In the genomic region with DNA sequence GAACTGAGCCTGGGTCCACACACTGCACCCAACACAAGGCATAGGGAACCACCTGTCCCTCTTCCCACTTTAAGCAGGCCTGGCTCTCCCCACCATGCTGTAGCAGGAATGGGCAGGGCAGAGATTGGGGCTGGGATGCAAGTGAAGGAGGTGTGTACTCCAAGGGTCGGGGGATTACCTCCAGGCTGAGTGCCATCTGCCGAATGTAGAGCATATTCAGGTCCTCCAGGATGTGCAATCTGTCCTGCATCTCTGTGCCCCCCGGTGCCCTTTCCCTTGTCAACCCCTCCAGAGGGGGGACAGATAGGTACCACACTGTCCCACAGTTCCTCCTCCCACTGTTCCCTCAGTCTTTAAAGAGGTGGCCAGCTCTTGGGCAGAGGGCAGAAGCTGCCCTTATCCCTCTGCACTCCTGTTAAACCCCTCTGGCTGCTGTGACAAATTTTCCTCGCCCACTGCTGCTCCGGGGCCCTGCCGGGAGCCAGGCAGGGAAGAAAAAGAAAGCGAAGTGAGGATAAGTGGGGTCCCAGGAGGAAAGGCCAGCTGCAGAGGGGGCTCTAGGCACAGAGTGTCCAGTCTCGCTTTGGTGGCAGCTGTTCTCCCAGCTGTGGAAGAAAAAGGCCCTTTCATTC, we compare ENCODE assay signal across 9 cellular contexts. TPM values are rescaled to one million over a fixed set of nuclear protein-coding genes. Genes with fewer than 3 reads are reported as not detected.
A peak's percentile ranks its signal among the peaks of the same experiment; 100 is the strongest.
DNase-seq lines count a peak whose midpoint lies in the region; ATAC-seq, FAIRE-seq and TF ChIP-seq lines count a peak whose summit lies in the region.
"Had no signal": no experiment of that assay in that cellular context is flagged by ENCODE, and none has a peak within 500 bp of the region (broad histone marks: within the 10 kb centered on the region; RNA-seq: fewer than 3 reads in every experiment).

No MANE protein-coding gene starts in this region.

- H3K9me3 Mint-ChIP-seq in naive B cell, result no peaks in the 10 kb centered on the region

- H4K91ac ChIP-seq in H1 (replicated peaks; ENCODE audit: insufficient read length, low read length), result no peak overlapping the region

- no peak overlapping the region for H2BK20ac ChIP-seq in H1 (ENCODE audit: low read length)

- CTCF ChIA-PET in A549 (lab: Yijun Ruan, JAX), result interaction anchor here (0.8 to 2.6 kb wide), 15 partner anchors 8 to 190 kb away, joined by 3 to 9 read pairs (median 4); a partner anchor contains a TSS
- CTCF ChIA-PET in H1 (lab: Charles Lee; ENCODE audit: partially characterized antibody), result interaction anchor here (0.8 to 3.1 kb wide), 12 partner anchors 8 to 135 kb away, joined by 3 to 16 read pairs (median 4); a partner anchor contains a TSS

- H2BK15ac ChIP-seq in H1 (ENCODE audit: low read length), result no peak overlapping the region

- H3K4me3 ChIP-seq in A549 (peak overlapping the region; percentile 53), MM.1S (ENCODE audit: low read length) (peak overlapping the region; percentile 58; the same call in 1 of the 2 replicates), H1 (ENCODE audit: extremely low read depth in 1 of 4, insufficient read depth in 2 of 4, low read depth in 3 of 4, low read length in 4 of 4) (peak overlapping the region; percentile 69 to 90 (median 80); a peak in 7 of 8 replicates)

- H2AFZ ChIP-seq in MM.1S (ENCODE audit: low read length), result peak overlapping the region; percentile 98
- H2AFZ ChIP-seq in H1 (ENCODE audit: low read length), result no peak overlapping the region

- DNase-seq in A549 (ENCODE audit: low read depth in 1 of 2, low spot score in 1 of 2), result no peak
- no peak for DNase-seq in MM.1S
- DNase-seq in H1 (ENCODE audit: low read depth in 1 of 2, low spot score in 2 of 2), result no peak
- DNase-seq in naive B cell, result no peak
- DNase-seq in DMS53 (lab: John Stamatoyannopoulos, UW), result no peak
- no peak for DNase-seq in DMS79 (lab: John Stamatoyannopoulos, UW)
- DNase-seq in glomerular visceral epithelial cell (ENCODE audit: extremely low spot score), result no peak
- no peak for DNase-seq in Ammon's horn (ENCODE audit: low spot score)
- DNase-seq: cortex of kidney had no signal

- H3K23ac ChIP-seq in H1 (ENCODE audit: insufficient read length), result no peak overlapping the region

- POLR2A ChIA-PET in A549 (lab: Yijun Ruan, JAX), result interaction anchor here (1.3 to 2.5 kb wide), 7 partner anchors 9 to 93 kb away, joined by 3 to 23 read pairs (median 9); a partner anchor contains a TSS
- POLR2A ChIA-PET in H1 (lab: Charles Lee; ENCODE audit: partially characterized antibody), result interaction anchor here (0.7 to 3.9 kb wide), 12 partner anchors 8 to 74 kb away, joined by 3 to 66 read pairs (median 14); a partner anchor contains a TSS

- H3K27ac ChIP-seq in A549, result peak overlapping the region; percentile 86 to 89
- no peak overlapping the region for H3K27ac ChIP-seq in MM.1S (ENCODE audit: low read length)
- H3K27ac ChIP-seq in H1 (ENCODE audit: low read depth, low read length), result no peak overlapping the region

- TF ChIP-seq POLR2A in A549 (IDR thresholded peaks at IDR 0.05; ENCODE audit: low read length) (no peak), H1 (IDR thresholded peaks at IDR 0.05; ENCODE audit: control extremely low read depth in 1 of 2, low read depth in 2 of 2, low read length in 2 of 2) (no peak)

- H3K36me3 Mint-ChIP-seq in naive B cell, result no peaks in the 10 kb centered on the region

- H3K4ac ChIP-seq in H1 (replicated peaks; ENCODE audit: insufficient read length, low read depth, low read length), result no peak overlapping the region

- no peak overlapping the region for H3K14ac ChIP-seq in H1 (ENCODE audit: insufficient read length)

- H4K20me1 ChIP-seq in MM.1S (ENCODE audit: insufficient read depth, low read length), result no peaks in the 10 kb centered on the region
- H4K20me1 ChIP-seq in H1 (replicated peaks in 1 of 2; ENCODE audit: control insufficient read depth in 1 of 2, insufficient read depth in 2 of 2, low read length in 2 of 2), result peaks cover 6 to 14% of the 10 kb centered on the region in 2 experiments

- no peaks in the 10 kb centered on the region for H3K79me2 ChIP-seq in MM.1S (ENCODE audit: low read length)
- peaks cover 4 to 44% of the 10 kb centered on the region in 2 experiments; a peak in 2 of 4 replicates for H3K79me2 ChIP-seq in H1 (ENCODE audit: control insufficient read depth in 1 of 2, insufficient read depth in 2 of 2, low read length in 2 of 2)

- no peak overlapping the region for H4K5ac ChIP-seq in H1 (ENCODE audit: insufficient read length, low read depth, low read length)

- H3K18ac ChIP-seq in H1 (ENCODE audit: extremely low read depth, low read length), result no peak overlapping the region

- 79% methylated on average over 8 of the region's 8 CpGs for WGBS in A549 (ENCODE audit: missing lambda C conversion rate)
- WGBS in H1 (ENCODE audit: extremely low coverage in 1 of 2, insufficient coverage in 1 of 2, insufficient read length in 1 of 2, insufficient replicate concordance in 2 of 2, low coverage in 1 of 2, low lambda C conversion rate in 2 of 2, missing lambda C conversion rate in 1 of 2), 2 experiments, result 85% methylated on average over 6 of the region's 8 CpGs; no CpG with 5 or more reads in 1 of the 2 experiments

- H3K4me1 Mint-ChIP-seq in naive B cell, result peaks cover 24 to 43% (median 40%) of the 10 kb centered on the region in 3 donors

- H3K4me1 ChIP-seq in A549, result peaks cover 30% of the 10 kb centered on the region
- peaks cover 5% of the 10 kb centered on the region for H3K4me1 ChIP-seq in MM.1S (ENCODE audit: low read length)
- peaks cover 4 to 24% (median 17%) of the 10 kb centered on the region in 4 experiments; a peak in 6 of 7 replicates for H3K4me1 ChIP-seq in H1 (replicated peaks in 1 of 4; ENCODE audit: control insufficient read depth in 3 of 4, insufficient read depth in 4 of 4, low read length in 3 of 4)

- H3K56ac ChIP-seq in H1 (replicated peaks; ENCODE audit: insufficient read length, low read depth, low read length), result no peak overlapping the region

- FAIRE-seq in A549 (lab: Jason Lieb, UNC) (no peak), H1 (lab: Jason Lieb, UNC) (no peak)

- H2BK12ac ChIP-seq in H1 (ENCODE audit: low read depth, low read length), result peak overlapping the region; percentile 62; the same call in 1 of the 2 replicates

- H4K8ac ChIP-seq in H1 (ENCODE audit: extremely low read depth, insufficient read depth, low read length), result no peak overlapping the region; the same call in 1 of the 2 replicates

- H3F3A ChIP-seq in MM.1S (ENCODE audit: insufficient read depth, low read length), result no peaks in the 10 kb centered on the region

- peaks cover 8 to 27% (median 13%) of the 10 kb centered on the region in 3 donors for H3K27me3 Mint-ChIP-seq in naive B cell

- TF ChIP-seq EP300 in A549 (IDR thresholded peaks at IDR 0.05) (no peak), H1 (IDR thresholded peaks at IDR 0.05; ENCODE audit: borderline replicate concordance in 1 of 2, low read depth in 2 of 2, low read length in 2 of 2) (no peak)

- no peaks in the 10 kb centered on the region for H3K9me2 ChIP-seq in MM.1S (replicated peaks; ENCODE audit: insufficient read depth, low read length)

- H2BK120ac ChIP-seq in H1 (replicated peaks; ENCODE audit: low read depth, low read length), result no peak overlapping the region

- peaks cover 22% of the 10 kb centered on the region for H3K79me1 ChIP-seq in H1 (ENCODE audit: low read depth, low read length)

- peak overlapping the region; percentile 93 for H3K4me2 ChIP-seq in A549
- peak overlapping the region; percentile 89 for H3K4me2 ChIP-seq in MM.1S (ENCODE audit: low read depth, low read length)
- H3K4me2 ChIP-seq in H1 (ENCODE audit: insufficient read depth in 1 of 2, low read depth in 2 of 2, low read length in 2 of 2), result peak overlapping the region; percentile 68 to 92

- no peak overlapping the region for H2AK5ac ChIP-seq in H1 (ENCODE audit: low read depth, low read length)

- H3K9ac ChIP-seq in MM.1S (ENCODE audit: low read length), result no peak overlapping the region; the same call in 1 of the 2 replicates
- peak overlapping the region in 2 of 4 experiments; percentile 77; a peak in 3 of 7 replicates for H3K9ac ChIP-seq in H1 (replicated peaks in 1 of 4; ENCODE audit: extremely low read depth in 1 of 4, low read depth in 3 of 4, low read length in 3 of 4)

- peaks cover 24% of the 10 kb centered on the region for H3K27me3 ChIP-seq in MM.1S (replicated peaks; ENCODE audit: insufficient read depth, low read length)
- no peaks in the 10 kb centered on the region; a peak in 2 of 7 replicates for H3K27me3 ChIP-seq in H1 (replicated peaks in 1 of 4; ENCODE audit: control insufficient read depth in 3 of 4, extremely low read depth in 1 of 4, insufficient read depth in 3 of 4, low read length in 3 of 4)

- no peaks in the 10 kb centered on the region for H3K9me3 ChIP-seq in A549
- H3K9me3 ChIP-seq in MM.1S (replicated peaks; ENCODE audit: insufficient read depth, low read length), result no peaks in the 10 kb centered on the region
- H3K9me3 ChIP-seq in H1 (ENCODE audit: insufficient read depth in 2 of 2, low read depth in 1 of 2, low read length in 1 of 2), result no peaks in the 10 kb centered on the region

- no peak for TF ChIP-seq CTCF in A549 (IDR thresholded peaks at IDR 0.05)
- TF ChIP-seq CTCF in MM.1S (IDR thresholded peaks at IDR 0.05; ENCODE audit: low read length), result no peak
- no peak for TF ChIP-seq CTCF in H1 (IDR thresholded peaks at IDR 0.05; ENCODE audit: control extremely low read depth in 1 of 3, insufficient read depth in 1 of 3, low read depth in 1 of 3, low read length in 3 of 3)

- no peak for TF ChIP-seq RAD21 in A549 (conservative IDR thresholded peaks at IDR 0.05 in 1 of 2, IDR thresholded peaks at IDR 0.05 in 1 of 2)
- TF ChIP-seq RAD21 in H1 (IDR thresholded peaks at IDR 0.05 in 1 of 2, conservative IDR thresholded peaks at IDR 0.05 in 1 of 2; ENCODE audit: low read depth in 2 of 2, low read length in 2 of 2), result no peak

- H2BK5ac ChIP-seq in H1 (ENCODE audit: low read depth, low read length), result no peak overlapping the region

- H3K23me2 ChIP-seq in H1 (ENCODE audit: low read depth, low read length), result peaks cover 6% of the 10 kb centered on the region; the same call in 1 of the 2 replicates

- H3K36me3 ChIP-seq in MM.1S (replicated peaks; ENCODE audit: insufficient read depth, low read length) (no peaks in the 10 kb centered on the region), H1 (ENCODE audit: control insufficient read depth in 2 of 4, insufficient read depth in 4 of 4, low read length in 3 of 4) (peaks cover 0 to 5% (median 1%) of the 10 kb centered on the region in 4 experiments; a peak in 1 of 8 replicates)

- H3K27ac Mint-ChIP-seq in naive B cell, result peak overlapping the region in 3 of 6 donors; percentile 34 to 61 (median 47)

- ATAC-seq in A549 (peak; percentile 1; a peak in 3 of 6 replicates), naive B cell (ENCODE audit: low read depth in 2 of 2) (no peak)

- peak overlapping the region in 7 of 8 donors; percentile 49 to 83 (median 81) for H3K4me3 Mint-ChIP-seq in naive B cell

RNA-seq across cellular contexts. Expression of a gene that starts 2.2 kb away (rescaled TPM):
- polyA plus RNA-seq in A549 (2011; rRNA removed), result 15.1 and 15.9 TPM in 2 replicates
- polyA plus RNA-seq in A549 (2012; cell fraction: cytosol; rRNA removed), result 19.6 and 25.6 TPM in 2 replicates
- 55.8 and 59.5 TPM in 2 replicates for polyA plus RNA-seq in A549 (2012; cell fraction: nucleus; rRNA removed)
- polyA plus RNA-seq in A549 (2017; fragmentation: RNase III; extraction: RNeasy Plus Mini Kit Qiagen cat#74134 plus additional on column Dnase treatment), result 15.6 to 21.2 TPM (median 20.1 TPM) in 3 replicates
- polyA minus RNA-seq in A549 (2011; rRNA and poly(A)+ RNA removed), result 18.9 and 19.5 TPM in 2 replicates
- total RNA-seq in H1 (2021; fragmentation: NEBNext Ultra II Directional; extraction: Animal tissue kit (Norgen Biotek cat#: 25700)), result 53.5 and 54.1 TPM in 2 replicates
- 40.2 and 60.1 TPM in 2 replicates for polyA plus RNA-seq in H1 (2011; rRNA removed)
- polyA plus RNA-seq in H1 (2011; cell fraction: cytosol; rRNA removed), result 41.8 TPM
- 119 TPM for polyA plus RNA-seq in H1 (2011; cell fraction: nucleus; rRNA removed)
- polyA plus RNA-seq in H1 (2012, experiment 1 of 2), result 33.1 to 42.6 TPM (median 40.7 TPM) in 4 replicates
- 36.9 TPM for polyA plus RNA-seq in H1 (2012, experiment 2 of 2)
- 31.5 TPM for polyA plus RNA-seq in H1 (2013, experiment 1 of 2)
- polyA plus RNA-seq in H1 (2013, experiment 2 of 2), result 28.8 TPM
- polyA minus RNA-seq in H1 (2011; rRNA and poly(A)+ RNA removed), result 41.5 and 45.7 TPM in 2 replicates
- 26.3 TPM for polyA minus RNA-seq in H1 (2011; cell fraction: cytosol; rRNA and poly(A)+ RNA removed)
- polyA minus RNA-seq in H1 (2011; cell fraction: nucleus; rRNA and poly(A)+ RNA removed), result 85.7 TPM
- polyA plus RNA-seq in naive B cell (ENCODE audit: low read depth in 6 of 6), result 1 to 10 TPM in 4 of 6 donors, under 1 TPM in 1, not detected in 1; 0.97 to 2.1 (median 1.7) TPM

RNA-seq across cellular contexts. Expression of a gene that starts 15.4 kb away (rescaled TPM):
- polyA plus RNA-seq in A549 (2011; rRNA removed), result 15.5 and 19.9 TPM in 2 replicates
- 22.8 and 24.3 TPM in 2 replicates for polyA plus RNA-seq in A549 (2012; cell fraction: cytosol; rRNA removed)
- polyA plus RNA-seq in A549 (2012; cell fraction: nucleus; rRNA removed), result 45.1 and 48.1 TPM in 2 replicates
- polyA plus RNA-seq in A549 (2017; fragmentation: RNase III; extraction: RNeasy Plus Mini Kit Qiagen cat#74134 plus additional on column Dnase treatment), result 66.8 to 74.6 TPM (median 74.3 TPM) in 3 replicates
- 11.4 and 15.8 TPM in 2 replicates for polyA minus RNA-seq in A549 (2011; rRNA and poly(A)+ RNA removed)
- total RNA-seq in H1 (2021; fragmentation: NEBNext Ultra II Directional; extraction: Animal tissue kit (Norgen Biotek cat#: 25700)), result 17.5 and 18.5 TPM in 2 replicates
- polyA plus RNA-seq in H1 (2011; rRNA removed), result 3.9 and 8.5 TPM in 2 replicates
- 8.1 TPM for polyA plus RNA-seq in H1 (2011; cell fraction: cytosol; rRNA removed)
- 16.8 TPM for polyA plus RNA-seq in H1 (2011; cell fraction: nucleus; rRNA removed)
- polyA plus RNA-seq in H1 (2012, experiment 1 of 2), result 12.6 to 17.6 TPM (median 15.2 TPM) in 4 replicates
- polyA plus RNA-seq in H1 (2012, experiment 2 of 2), result 17.6 TPM
- 11.2 TPM for polyA plus RNA-seq in H1 (2013, experiment 1 of 2)
- polyA plus RNA-seq in H1 (2013, experiment 2 of 2), result 9.7 TPM
- 1.6 and 2.9 TPM in 2 replicates for polyA minus RNA-seq in H1 (2011; rRNA and poly(A)+ RNA removed)
- polyA minus RNA-seq in H1 (2011; cell fraction: cytosol; rRNA and poly(A)+ RNA removed), result 2.6 TPM
- 11.1 TPM for polyA minus RNA-seq in H1 (2011; cell fraction: nucleus; rRNA and poly(A)+ RNA removed)
- polyA plus RNA-seq in naive B cell (ENCODE audit: low read depth in 6 of 6), result 10 to 100 TPM in 2 of 6 donors, 1 to 10 TPM in 4; 5.5 to 16.5 (median 8.3) TPM

RNA-seq across cellular contexts. Expression of a gene that starts 18.0 kb away (rescaled TPM):
- 47.4 and 59.1 TPM in 2 replicates for polyA plus RNA-seq in A549 (2011; rRNA removed)
- polyA plus RNA-seq in A549 (2012; cell fraction: cytosol; rRNA removed), result 115 and 130 TPM in 2 replicates
- 140 and 198 TPM in 2 replicates for polyA plus RNA-seq in A549 (2012; cell fraction: nucleus; rRNA removed)
- 59.4 to 68.5 TPM (median 62.5 TPM) in 3 replicates for polyA plus RNA-seq in A549 (2017; fragmentation: RNase III; extraction: RNeasy Plus Mini Kit Qiagen cat#74134 plus additional on column Dnase treatment)
- 120 and 127 TPM in 2 replicates for polyA minus RNA-seq in A549 (2011; rRNA and poly(A)+ RNA removed)
- total RNA-seq in H1 (2021; fragmentation: NEBNext Ultra II Directional; extraction: Animal tissue kit (Norgen Biotek cat#: 25700)), result 41.6 and 45.0 TPM in 2 replicates
- 125 and 142 TPM in 2 replicates for polyA plus RNA-seq in H1 (2011; rRNA removed)
- polyA plus RNA-seq in H1 (2011; cell fraction: cytosol; rRNA removed), result 127 TPM
- 148 TPM for polyA plus RNA-seq in H1 (2011; cell fraction: nucleus; rRNA removed)
- polyA plus RNA-seq in H1 (2012, experiment 1 of 2), result 48.4 to 98.7 TPM (median 88.1 TPM) in 4 replicates
- 87.5 TPM for polyA plus RNA-seq in H1 (2012, experiment 2 of 2)
- polyA plus RNA-seq in H1 (2013, experiment 1 of 2), result 27.2 TPM
- 27.3 TPM for polyA plus RNA-seq in H1 (2013, experiment 2 of 2)
- polyA minus RNA-seq in H1 (2011; rRNA and poly(A)+ RNA removed), result 107 and 111 TPM in 2 replicates
- 53.3 TPM for polyA minus RNA-seq in H1 (2011; cell fraction: cytosol; rRNA and poly(A)+ RNA removed)
- polyA minus RNA-seq in H1 (2011; cell fraction: nucleus; rRNA and poly(A)+ RNA removed), result 41.3 TPM
- polyA plus RNA-seq in naive B cell (ENCODE audit: low read depth in 6 of 6), result 10 to 100 TPM; 40.8 to 79.4 (median 47.8) TPM

RNA-seq across cellular contexts. Expression of a gene that starts 18.1 kb away (rescaled TPM):
- polyA plus RNA-seq in A549 (2011; rRNA removed) (0.88 and 1.6 TPM in 2 replicates), A549 (2017; fragmentation: RNase III; extraction: RNeasy Plus Mini Kit Qiagen cat#74134 plus additional on column Dnase treatment) (1.9 to 2.4 TPM (median 2.0 TPM) in 3 replicates), H1 (2011; rRNA removed) (1.6 and 2.4 TPM in 2 replicates), naive B cell (ENCODE audit: low read depth in 6 of 6) (1 to 10 TPM; 3.7 to 8.8 (median 7.6) TPM)
- polyA plus RNA-seq in A549 (2012; cell fraction: cytosol; rRNA removed), result 1.5 and 2.1 TPM in 2 replicates
- polyA plus RNA-seq in A549 (2012; cell fraction: nucleus; rRNA removed), result 2.6 and 2.8 TPM in 2 replicates
- 0.87 and 1.4 TPM in 2 replicates for polyA minus RNA-seq in A549 (2011; rRNA and poly(A)+ RNA removed)
- 3.3 and 3.8 TPM in 2 replicates for total RNA-seq in H1 (2021; fragmentation: NEBNext Ultra II Directional; extraction: Animal tissue kit (Norgen Biotek cat#: 25700))
- polyA plus RNA-seq in H1 (2011; cell fraction: cytosol; rRNA removed), result 1.8 TPM
- polyA plus RNA-seq in H1 (2011; cell fraction: nucleus; rRNA removed), result 2.2 TPM
- 1.8 to 4.0 TPM (median 2.7 TPM) in 4 replicates for polyA plus RNA-seq in H1 (2012, experiment 1 of 2)
- 2.5 TPM for polyA plus RNA-seq in H1 (2012, experiment 2 of 2)
- 1.6 TPM for polyA plus RNA-seq in H1 (2013, experiment 1 of 2)
- polyA plus RNA-seq in H1 (2013, experiment 2 of 2), result 1.6 TPM
- polyA minus RNA-seq in H1 (2011; rRNA and poly(A)+ RNA removed), result 0.73 and 0.82 TPM in 2 replicates
- polyA minus RNA-seq in H1 (2011; cell fraction: cytosol; rRNA and poly(A)+ RNA removed), result 2.1 TPM
- polyA minus RNA-seq in H1 (2011; cell fraction: nucleus; rRNA and poly(A)+ RNA removed), result 1.7 TPM

RNA-seq across cellular contexts. Expression of a gene that starts 18.7 kb away (rescaled TPM):
- 62.6 and 86.3 TPM in 2 replicates for polyA plus RNA-seq in A549 (2011; rRNA removed)
- polyA plus RNA-seq in A549 (2012; cell fraction: cytosol; rRNA removed), result 121 and 139 TPM in 2 replicates
- 262 and 283 TPM in 2 replicates for polyA plus RNA-seq in A549 (2012; cell fraction: nucleus; rRNA removed)
- polyA plus RNA-seq in A549 (2017; fragmentation: RNase III; extraction: RNeasy Plus Mini Kit Qiagen cat#74134 plus additional on column Dnase treatment), result 49.1 to 67.0 TPM (median 59.0 TPM) in 3 replicates
- polyA minus RNA-seq in A549 (2011; rRNA and poly(A)+ RNA removed), result 51.6 and 62.6 TPM in 2 replicates
- total RNA-seq in H1 (2021; fragmentation: NEBNext Ultra II Directional; extraction: Animal tissue kit (Norgen Biotek cat#: 25700)), result 51.4 and 57.2 TPM in 2 replicates
- polyA plus RNA-seq in H1 (2011; rRNA removed), result 190 and 301 TPM in 2 replicates
- polyA plus RNA-seq in H1 (2011; cell fraction: cytosol; rRNA removed), result 175 TPM
- 272 TPM for polyA plus RNA-seq in H1 (2011; cell fraction: nucleus; rRNA removed)
- 50.7 to 95.9 TPM (median 93.3 TPM) in 4 replicates for polyA plus RNA-seq in H1 (2012, experiment 1 of 2)
- 110 TPM for polyA plus RNA-seq in H1 (2012, experiment 2 of 2)
- 78.6 TPM for polyA plus RNA-seq in H1 (2013, experiment 1 of 2)
- 78.5 TPM for polyA plus RNA-seq in H1 (2013, experiment 2 of 2)
- 46.4 and 69.1 TPM in 2 replicates for polyA minus RNA-seq in H1 (2011; rRNA and poly(A)+ RNA removed)
- 18.4 TPM for polyA minus RNA-seq in H1 (2011; cell fraction: cytosol; rRNA and poly(A)+ RNA removed)
- 59.0 TPM for polyA minus RNA-seq in H1 (2011; cell fraction: nucleus; rRNA and poly(A)+ RNA removed)
- 10 to 100 TPM; 30.0 to 46.1 (median 41.3) TPM for polyA plus RNA-seq in naive B cell (ENCODE audit: low read depth in 6 of 6)

Comparison
In these comparisons a context has a peak if more than half of its experiments do, and no peak if none do; other contexts are left out.
1. ATAC-seq: peak in A549 (2 of 2); none in naive B cell (0 of 2).
2. H3K27ac ChIP-seq: peak in A549 (2 of 2); none in MM.1S (single experiment) and H1 (single experiment).
3. RNA of a gene that starts 2.2 kb away (polyA plus RNA-seq): 28.8 to 119 TPM in H1 and 15.1 to 59.5 TPM in A549; 0.97 to 2.1 TPM in naive B cell; every median in the first group is over 4 times any median in the second.
4. Peak in every context shown above with its lines, with median percentiles within 50 percentile points of each other: H3K4me2 ChIP-seq and H3K4me3 ChIP-seq.